ENCODE assay signal across 17 cellular contexts in the genomic region with DNA sequence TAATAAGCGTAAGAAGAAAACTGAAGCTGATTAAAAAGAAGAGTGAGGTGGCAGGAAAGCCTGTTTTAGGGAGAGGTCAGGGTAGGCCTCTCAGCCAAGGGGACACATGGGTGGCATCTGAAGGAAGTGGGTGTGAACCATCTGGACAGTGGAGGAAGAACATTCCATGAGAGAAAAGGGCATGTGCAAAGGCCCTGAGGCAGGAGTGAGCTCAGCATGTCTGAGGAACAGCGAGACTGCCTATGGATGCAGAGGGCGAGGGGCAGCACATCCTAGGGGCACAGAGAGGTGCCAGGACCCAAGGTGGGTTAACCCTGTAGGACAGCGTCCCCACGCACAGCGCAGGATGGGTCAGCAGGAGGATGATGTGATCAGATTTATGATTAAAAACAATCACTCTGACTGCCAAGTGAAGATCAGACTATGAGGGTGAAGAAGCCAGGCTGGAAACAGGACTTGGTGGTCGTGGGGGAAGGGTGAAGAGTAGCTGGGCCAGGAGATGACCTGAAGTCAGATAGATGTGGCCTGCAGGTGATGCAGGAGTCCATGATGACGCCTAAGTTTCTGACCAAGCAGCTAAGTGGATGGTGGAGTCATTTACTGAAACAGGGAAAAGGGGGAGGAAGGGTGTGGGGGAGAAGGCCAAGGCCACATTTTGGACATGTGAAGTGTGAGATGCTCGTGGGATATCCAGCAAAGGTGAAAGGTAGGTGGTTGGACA. TPM values are rescaled to one million over a fixed set of nuclear protein-coding genes. Genes with fewer than 3 reads are reported as not detected.
DNase-seq lines count a peak whose midpoint lies in the region; ATAC-seq, FAIRE-seq and TF ChIP-seq lines count a peak whose summit lies in the region.
"Had no signal": no experiment of that assay in that cellular context is flagged by ENCODE, and none has a peak within 500 bp of the region (broad histone marks: within the 10 kb centered on the region; RNA-seq: fewer than 3 reads in every experiment).

No MANE protein-coding gene starts in this region.

- TF ChIP-seq CTCF in K562 (IDR thresholded peaks at IDR 0.05 in 2 of 3, conservative IDR thresholded peaks at IDR 0.05 in 1 of 3; ENCODE audit: insufficient read depth in 2 of 3, low read depth in 1 of 3, low read length in 3 of 3) (no peak), osteoblast (IDR thresholded peaks at IDR 0.05; ENCODE audit: extremely low read depth, low read depth, low read length) (no peak), stomach (IDR thresholded peaks at IDR 0.05) (no peak)

- no peak for TF ChIP-seq RAD21 in K562 (CRISPR knock-in tag; conservative IDR thresholded peaks at IDR 0.05 in 1 of 2, IDR thresholded peaks at IDR 0.05 in 1 of 2)

- no peaks in the 10 kb centered on the region for H3K9me1 ChIP-seq in K562 (ENCODE audit: control insufficient read depth, insufficient read depth, low read length)

- H3K4me2 ChIP-seq in K562 (ENCODE audit: insufficient read depth, low read length) (no peak overlapping the region), osteoblast (ENCODE audit: insufficient read depth, low read length) (no peak overlapping the region)
- H3K4me2 ChIP-seq: BLaER1 had no signal

- BruUV-seq in K562 (replicated peaks; lab: Mats Ljungman, UMichigan): no TSS peak

- no peak for DNase-seq in activated naive CD4-positive, alpha-beta T cell treated with anti-CD3 and anti-CD28 coated beads, Interleukin-2, amount 10 ng/mL, durations not matched to agents 7 days and 5 days
- no peak for DNase-seq in activated naive CD4-positive, alpha-beta T cell treated with Interleukin-2 at 50 U/mL for 16 hours
- DNase-seq in K562 (ENCODE audit: extremely low read depth in 1 of 4, low spot score in 3 of 4) (no peak), osteoblast (ENCODE audit: insufficient read length, low spot score, missing footprints) (no peak), HEK293T (ENCODE audit: extremely low spot score) (no peak), stomach (no peak)
- no peak for DNase-seq in activated CD4-positive, alpha-beta memory T cell treated with anti-CD3 and anti-CD28 coated beads for 36 hours

- H3K36me3 ChIP-seq in K562 (ENCODE audit: control insufficient read depth, insufficient read depth, low read length) (no peaks in the 10 kb centered on the region), osteoblast (ENCODE audit: insufficient read depth, low read length) (peaks cover 21% of the 10 kb centered on the region), stomach (peaks cover 0 to 76% (median 66%) of the 10 kb centered on the region in 4 donors)
- H3K36me3 ChIP-seq: SJSA1 had no signal

- ATAC-seq in HG03439 (IDR thresholded peaks at IDR 0.05; ENCODE audit: unreplicated experiment) (peak; percentile 16), K562 (no peak)

- in situ Hi-C loops in K562 (cut with MboI): loop anchor here (5.0 to 10.0 kb wide), 3 partner anchors 51 to 441 kb away; no protein-coding TSS in a partner anchor

- H2AFZ ChIP-seq in K562 (ENCODE audit: low read depth, low read length): no peak overlapping the region
- peak overlapping the region; percentile 36 for H2AFZ ChIP-seq in osteoblast (ENCODE audit: low read length)

- H3K27me3 ChIP-seq in K562 (ENCODE audit: control insufficient read depth in 2 of 2, insufficient read depth in 2 of 2, low read length in 2 of 2) (no peaks in the 10 kb centered on the region), osteoblast (ENCODE audit: insufficient read depth, low read length) (no peaks in the 10 kb centered on the region), stomach (no peaks in the 10 kb centered on the region)
- H3K27me3 ChIP-seq: BLaER1, foreskin keratinocyte, Peyer's patch, SJSA1 had no signal

- peak overlapping the region; percentile 78 for H3K27ac Mint-ChIP-seq in activated naive CD4-positive, alpha-beta T cell treated with anti-CD3 and anti-CD28 coated beads, Interleukin-2, amount 10 ng/mL, durations not matched to agents 7 days and 5 days
- no peak overlapping the region for H3K27ac Mint-ChIP-seq in activated CD4-positive, alpha-beta memory T cell treated with anti-CD3 and anti-CD28 coated beads for 36 hours
- H3K27ac Mint-ChIP-seq: activated B cell treated with CpG ODN at 0.5 μM for 24 hours; activated CD8-positive, alpha-beta T cell treated with anti-CD3 and anti-CD28 coated beads, Interleukin-2, amount 10 ng/mL, durations not matched to agents 7 days and 5 days; T-helper 2 cell treated with Interferon-gamma antibody and Interleukin-4, amounts not matched to agents 5 μg/mL and 100 μg/mL, for 36 hours had no signal

- POLR2A ChIA-PET in K562 (lab: Yijun Ruan, JAX) (interaction anchor here (0.6 to 1.9 kb wide), 8 partner anchors 10 to 457 kb away, joined by 3 to 7 read pairs (median 3); no protein-coding TSS in a partner anchor), HEK293T (lab: Yijun Ruan, JAX) (no interaction called here)
- POLR2A ChIA-PET in activated CD4-positive, alpha-beta memory T cell treated with anti-CD3 and anti-CD28 coated beads for 36 hours (lab: Charles Lee): no interaction called here

- 0 out of 2 replicates have a peak, but pooled peaks cover 6% of the 10 kb centered on the region for H4K20me1 ChIP-seq in K562 (replicated peaks; ENCODE audit: control insufficient read depth, insufficient read depth, low read length)
- H4K20me1 ChIP-seq in osteoblast (ENCODE audit: insufficient read depth, low read length): no peaks in the 10 kb centered on the region
- H4K20me1 ChIP-seq: BLaER1 had no signal

- no peak overlapping the region for H3K4me3 ChIP-seq in K562
- no peak overlapping the region for H3K4me3 ChIP-seq in osteoblast (ENCODE audit: insufficient read depth, low read length)
- no peak overlapping the region for H3K4me3 ChIP-seq in stomach
- H3K4me3 ChIP-seq: BLaER1, Peyer's patch, SJSA1 had no signal

- TF ChIP-seq EP300 in K562 (IDR thresholded peaks at IDR 0.05; ENCODE audit: low read length) (no peak), stomach (IDR thresholded peaks at IDR 0.05) (no peak)

- no peaks in the 10 kb centered on the region for H3K4me1 Mint-ChIP-seq in activated naive CD4-positive, alpha-beta T cell treated with anti-CD3 and anti-CD28 coated beads, Interleukin-2, amount 10 ng/mL, durations not matched to agents 7 days and 5 days
- no peaks in the 10 kb centered on the region for H3K4me1 Mint-ChIP-seq in activated CD4-positive, alpha-beta memory T cell treated with anti-CD3 and anti-CD28 coated beads for 36 hours (ENCODE audit: low read depth)

- H3K27me3 Mint-ChIP-seq in activated naive CD4-positive, alpha-beta T cell treated with anti-CD3 and anti-CD28 coated beads, Interleukin-2, amount 10 ng/mL, durations not matched to agents 7 days and 5 days: no peaks in the 10 kb centered on the region
- H3K27me3 Mint-ChIP-seq in activated CD4-positive, alpha-beta memory T cell treated with anti-CD3 and anti-CD28 coated beads for 36 hours: no peaks in the 10 kb centered on the region
- H3K27me3 Mint-ChIP-seq: activated B cell treated with CpG ODN at 0.5 μM for 24 hours; naive thymus-derived CD8-positive, alpha-beta T cell had no signal

- H3K9ac ChIP-seq in K562 (ENCODE audit: insufficient read depth in 1 of 2, low read depth in 2 of 2, low read length in 2 of 2): peak overlapping the region in 1 of 2 experiments; percentile 15; a peak in 1 of 4 replicates
- H3K9ac ChIP-seq: BLaER1 had no signal

- H3K27ac ChIP-seq in K562 (ENCODE audit: extremely low read depth, low read depth, low read length) (no peak overlapping the region), osteoblast (ENCODE audit: low read depth, low read length) (peak overlapping the region; percentile 96), stomach (peak overlapping the region in 1 of 5 donors; percentile 6)
- H3K27ac ChIP-seq: BLaER1, foreskin keratinocyte, Peyer's patch, SJSA1 had no signal

- H3K79me2 ChIP-seq in K562 (ENCODE audit: control insufficient read depth, insufficient read depth, low read length) (no peaks in the 10 kb centered on the region), osteoblast (ENCODE audit: insufficient read depth, low read length) (no peaks in the 10 kb centered on the region)

- H3K4me3 Mint-ChIP-seq in activated naive CD4-positive, alpha-beta T cell treated with anti-CD3 and anti-CD28 coated beads, Interleukin-2, amount 10 ng/mL, durations not matched to agents 7 days and 5 days: no peak overlapping the region
- no peak overlapping the region for H3K4me3 Mint-ChIP-seq in activated CD4-positive, alpha-beta memory T cell treated with anti-CD3 and anti-CD28 coated beads for 36 hours
- H3K4me3 Mint-ChIP-seq: activated B cell treated with CpG ODN at 0.5 μM for 24 hours; activated CD8-positive, alpha-beta T cell treated with anti-CD3 and anti-CD28 coated beads, Interleukin-2, amount 10 ng/mL, durations not matched to agents 7 days and 5 days; T-helper 2 cell treated with Interferon-gamma antibody and Interleukin-4, amounts not matched to agents 5 μg/mL and 100 μg/mL, for 36 hours had no signal

- CTCF ChIA-PET in activated naive CD4-positive, alpha-beta T cell treated with anti-CD3 and anti-CD28 coated beads, Interleukin-2, amount 10 ng/mL, durations not matched to agents 7 days and 5 days (lab: Charles Lee): interaction anchor here (0.6 to 5.2 kb wide), 19 partner anchors 11 to 447 kb away, joined by 3 to 30 read pairs (median 3); no protein-coding TSS in a partner anchor
- CTCF ChIA-PET in K562 (lab: Yijun Ruan, JAX; ENCODE audit: low intra/inter-chr PET ratio): interaction anchor here (0.6 to 1.0 kb wide), 3 partner anchors 33 to 348 kb away, joined by 3 to 4 read pairs (median 3); no protein-coding TSS in a partner anchor
- CTCF ChIA-PET in activated CD4-positive, alpha-beta memory T cell treated with anti-CD3 and anti-CD28 coated beads for 36 hours (lab: Charles Lee): interaction anchor here (0.6 to 4.8 kb wide), 28 partner anchors 11 to 636 kb away, joined by 3 to 31 read pairs (median 3); no protein-coding TSS in a partner anchor
- CTCF ChIA-PET in HEK293T (lab: Yijun Ruan, JAX): interaction anchor here (0.5 to 2.0 kb wide), 29 partner anchors 8 to 914 kb away, joined by 3 to 11 read pairs (median 4); no protein-coding TSS in a partner anchor

- H3K4me1 ChIP-seq in K562 (replicated peaks in 1 of 2; ENCODE audit: control insufficient read depth in 2 of 2, insufficient read depth in 2 of 2, low read length in 2 of 2) (no peaks in the 10 kb centered on the region), osteoblast (ENCODE audit: insufficient read depth, low read length) (peaks cover 25% of the 10 kb centered on the region), stomach (peaks cover 0 to 12% (median 7%) of the 10 kb centered on the region in 4 donors)
- H3K4me1 ChIP-seq: Peyer's patch, SJSA1 had no signal

- no peaks in the 10 kb centered on the region for H3K9me3 Mint-ChIP-seq in activated naive CD4-positive, alpha-beta T cell treated with anti-CD3 and anti-CD28 coated beads, Interleukin-2, amount 10 ng/mL, durations not matched to agents 7 days and 5 days
- H3K9me3 Mint-ChIP-seq in activated CD4-positive, alpha-beta memory T cell treated with anti-CD3 and anti-CD28 coated beads for 36 hours: no peaks in the 10 kb centered on the region
- H3K9me3 Mint-ChIP-seq: activated B cell treated with CpG ODN at 0.5 μM for 24 hours; naive thymus-derived CD8-positive, alpha-beta T cell; T-helper 2 cell treated with Interferon-gamma antibody and Interleukin-4, amounts not matched to agents 5 μg/mL and 100 μg/mL, for 36 hours had no signal

- peaks cover 17% of the 10 kb centered on the region for H3K36me3 Mint-ChIP-seq in activated naive CD4-positive, alpha-beta T cell treated with anti-CD3 and anti-CD28 coated beads, Interleukin-2, amount 10 ng/mL, durations not matched to agents 7 days and 5 days
- H3K36me3 Mint-ChIP-seq in activated CD4-positive, alpha-beta memory T cell treated with anti-CD3 and anti-CD28 coated beads for 36 hours: peaks cover 18% of the 10 kb centered on the region

- 55% methylated on average over 9 of the region's 9 CpGs for WGBS in K562 (ENCODE audit: insufficient coverage, low coverage, missing lambda C conversion rate)
- WGBS in stomach, 5 donors: 82 to 88% (median 88%) methylated on average over 9 of the region's 9 CpGs

- FAIRE-seq in K562 (lab: Jason Lieb, UNC): no peak

- H3K9me3 ChIP-seq in K562 (replicated peaks; ENCODE audit: control insufficient read depth, insufficient read depth, low read depth, low read length): no peaks in the 10 kb centered on the region
- H3K9me3 ChIP-seq in osteoblast (ENCODE audit: low read depth, low read length): no peaks in the 10 kb centered on the region
- no peaks in the 10 kb centered on the region for H3K9me3 ChIP-seq in stomach
- H3K9me3 ChIP-seq: BLaER1, Peyer's patch, SJSA1 had no signal

- intact Hi-C loops in K562 (cut with micrococcal nuclease) (loop anchor here (1.0 to 5.0 kb wide), 4 partner anchors 272 to 440 kb away; no protein-coding TSS in a partner anchor), stomach (cut with DNase I; ENCODE audit: low total_unique reads) (no loop called here)
- intact Hi-C loops in activated CD4-positive, alpha-beta memory T cell treated with anti-CD3 and anti-CD28 coated beads for 36 hours (cut with micrococcal nuclease): loop anchor here (2.0 kb wide), 1 partner anchor 440 kb away; no protein-coding TSS in a partner anchor

- TF ChIP-seq POLR2A in K562 (conservative IDR thresholded peaks at IDR 0.05): no peak
- TF ChIP-seq POLR2A in stomach (IDR thresholded peaks at IDR 0.05): no peak

RNA-seq across cellular contexts. Expression of a gene that starts 37.9 kb away (rescaled TPM):
- total RNA-seq in K562 (2011; cell fraction: chromatin; rRNA removed; ENCODE audit: low replicate concordance): 568 TPM in 2 replicates
- total RNA-seq in K562 (2011; cell fraction: nucleolus; rRNA removed): 333 and 358 TPM in 2 replicates
- total RNA-seq in K562 (2011; cell fraction: nucleoplasm; rRNA removed): 368 and 413 TPM in 2 replicates
- total RNA-seq in K562 (2014; rRNA removed) (207 and 244 TPM in 2 replicates), K562 (2014; rRNA removed; fragmentation: Illumina TruSeq; extraction: Trizol) (212 and 220 TPM in 2 replicates), K562 (2015; rRNA removed; fragmentation: Illumina TruSeq; extraction: Trizol) (169 and 175 TPM in 2 replicates), K562 (2021) (520 and 526 TPM in 2 replicates), osteoblast (158 and 182 TPM in 2 replicates), stomach (100 to 1,000 TPM; 134 to 236 (median 174) TPM)
- polyA plus RNA-seq in K562 (2011; rRNA removed) (145 and 147 TPM in 2 replicates), K562 (2014; fragmentation: Illumina TruSeq; extraction: Trizol) (369 and 413 TPM in 2 replicates), K562 (2014; fragmentation: Nextera tagmentation; extraction: Ambion mirVana) (10 to 100 TPM; 77.7 to 88.4 TPM), K562 (2014; rRNA removed) (264 and 303 TPM in 2 replicates), stomach (100 to 1,000 TPM; 173 to 231 (median 222) TPM)
- 136 and 188 TPM in 2 replicates for polyA plus RNA-seq in K562 (2011; cell fraction: cytosol; rRNA removed)
- 574 and 790 TPM in 2 replicates for polyA plus RNA-seq in K562 (2011; cell fraction: nucleus; rRNA removed)
- polyA plus RNA-seq in K562 (2012): 240 and 315 TPM in 2 replicates
- polyA minus RNA-seq in K562 (2011; rRNA and poly(A)+ RNA removed): 134 and 150 TPM in 2 replicates
- 197 and 243 TPM in 2 replicates for polyA minus RNA-seq in K562 (2011; cell fraction: cytosol; rRNA and poly(A)+ RNA removed)
- polyA minus RNA-seq in K562 (2011; cell fraction: nucleus; rRNA and poly(A)+ RNA removed): 113 and 158 TPM in 2 replicates
- total RNA-seq in activated CD4-positive, alpha-beta memory T cell treated with anti-CD3 and anti-CD28 coated beads for 36 hours: 100 to 1,000 TPM; 261 to 265 TPM

RNA-seq across cellular contexts. Expression of a gene that starts 47.3 kb away (rescaled TPM):
- not detected in 2 replicates for total RNA-seq in K562 (2011; cell fraction: chromatin; rRNA removed; ENCODE audit: low replicate concordance)
- not detected in 2 replicates for total RNA-seq in K562 (2011; cell fraction: nucleolus; rRNA removed)
- total RNA-seq in K562 (2011; cell fraction: nucleoplasm; rRNA removed): not detected in 2 replicates
- total RNA-seq in K562 (2014; rRNA removed) (not detected in 2 replicates), K562 (2014; rRNA removed; fragmentation: Illumina TruSeq; extraction: Trizol) (not detected in 2 replicates), K562 (2015; rRNA removed; fragmentation: Illumina TruSeq; extraction: Trizol) (not detected in 2 replicates), K562 (2021) (0.16 and 0.31 TPM in 2 replicates), osteoblast (0.72 and 2.4 TPM in 2 replicates), stomach (not detected)
- polyA plus RNA-seq in K562 (2011; rRNA removed) (0.04 TPM in 1 of 2 replicates, not detected in the other), K562 (2014; fragmentation: Illumina TruSeq; extraction: Trizol) (not detected in 2 replicates), K562 (2014; fragmentation: Nextera tagmentation; extraction: Ambion mirVana) (not detected), K562 (2014; rRNA removed) (0.05 and 0.11 TPM in 2 replicates), stomach (not detected)
- 0.07 TPM in 1 of 2 replicates, not detected in the other for polyA plus RNA-seq in K562 (2011; cell fraction: cytosol; rRNA removed)
- polyA plus RNA-seq in K562 (2011; cell fraction: nucleus; rRNA removed): 0.11 TPM in 1 of 2 replicates, not detected in the other
- polyA plus RNA-seq in K562 (2012): 0.25 TPM in 1 of 2 replicates, not detected in the other
- not detected in 2 replicates for polyA minus RNA-seq in K562 (2011; rRNA and poly(A)+ RNA removed)
- polyA minus RNA-seq in K562 (2011; cell fraction: cytosol; rRNA and poly(A)+ RNA removed): not detected in 2 replicates
- polyA minus RNA-seq in K562 (2011; cell fraction: nucleus; rRNA and poly(A)+ RNA removed): 0.27 TPM in 1 of 2 replicates, not detected in the other
- total RNA-seq in activated CD4-positive, alpha-beta memory T cell treated with anti-CD3 and anti-CD28 coated beads for 36 hours: not detected
- total RNA-seq: foreskin keratinocyte; M059J; naive thymus-derived CD8-positive, alpha-beta T cell; SJSA1 had no signal
- polyA plus RNA-seq: foreskin keratinocyte; naive thymus-derived CD8-positive, alpha-beta T cell had no signal
